22 cellular contexts compared by ENCODE assay signal in genomic region chr7:132207782-132208181, GRCh38.
DNase-seq lines count a peak whose midpoint lies in the region; ATAC-seq, FAIRE-seq and TF ChIP-seq lines count a peak whose summit lies in the region.
"Had no signal": no experiment of that assay in that cellular context is flagged by ENCODE, and none has a peak within 500 bp of the region (broad histone marks: within the 10 kb centered on the region; RNA-seq: fewer than 3 reads in every experiment).

No MANE protein-coding gene starts in this region.

- H3K27ac ChIP-seq in left ventricle myocardium inferior (replicated peaks) (peak overlapping the region; percentile 80), H1 (ENCODE audit: low read depth, low read length) (no peak overlapping the region), gastroesophageal sphincter (no peak overlapping the region)
- H3K27ac ChIP-seq: 22Rv1, A549, C4-2B, GM23248 had no signal

- no peak overlapping the region for H3K23ac ChIP-seq in H1 (ENCODE audit: insufficient read length)

- TF ChIP-seq POLR2A in H1 (IDR thresholded peaks at IDR 0.05; ENCODE audit: control extremely low read depth in 1 of 2, low read depth in 2 of 2, low read length in 2 of 2) = no peak
- no peak for TF ChIP-seq POLR2A in gastroesophageal sphincter (IDR thresholded peaks at IDR 0.05)

- no peaks in the 10 kb centered on the region for H3K79me2 ChIP-seq in H1 (ENCODE audit: control insufficient read depth in 1 of 2, insufficient read depth in 2 of 2, low read length in 2 of 2)

- H4K91ac ChIP-seq in H1 (replicated peaks; ENCODE audit: insufficient read length, low read length) = no peak overlapping the region

- H4K8ac ChIP-seq in H1 (ENCODE audit: extremely low read depth, insufficient read depth, low read length) = no peak overlapping the region

- H3K4me1 Mint-ChIP-seq in activated CD8-positive, alpha-beta T cell treated with anti-CD3 and anti-CD28 coated beads, Interleukin-2, amount 10 ng/mL, durations not matched to agents 7 days and 5 days (ENCODE audit: low read depth) = no peaks in the 10 kb centered on the region
- no peaks in the 10 kb centered on the region for H3K4me1 Mint-ChIP-seq in activated CD8-positive, alpha-beta T cell treated with anti-CD3 and anti-CD28 coated beads for 36 hours (ENCODE audit: low read depth)
- H3K4me1 Mint-ChIP-seq: CD4-positive, alpha-beta memory T cell had no signal

- H3K9me3 Mint-ChIP-seq in activated CD8-positive, alpha-beta T cell treated with anti-CD3 and anti-CD28 coated beads, Interleukin-2, amount 10 ng/mL, durations not matched to agents 7 days and 5 days (ENCODE audit: insufficient read depth) = no peaks in the 10 kb centered on the region
- no peaks in the 10 kb centered on the region for H3K9me3 Mint-ChIP-seq in activated CD8-positive, alpha-beta T cell treated with anti-CD3 and anti-CD28 coated beads for 36 hours
- H3K9me3 Mint-ChIP-seq: CD4-positive, alpha-beta memory T cell; HFFc6 had no signal

- no peak overlapping the region for H2BK15ac ChIP-seq in H1 (ENCODE audit: low read length)

- no peak overlapping the region for H3K18ac ChIP-seq in H1 (ENCODE audit: extremely low read depth, low read length)

- no peak overlapping the region for H3K14ac ChIP-seq in H1 (ENCODE audit: insufficient read length)

- ATAC-seq in activated CD8-positive, alpha-beta T cell treated with anti-CD3 and anti-CD28 coated beads, Interleukin-2, amount 10 ng/mL, durations not matched to agents 7 days and 5 days = no peak
- no peak for ATAC-seq in activated CD8-positive, alpha-beta T cell treated with anti-CD3 and anti-CD28 coated beads for 36 hours
- ATAC-seq in Right ventricle myocardium superior (ENCODE audit: poor library complexity) (no peak), gastroesophageal sphincter (no peak)
- ATAC-seq: A549, HepG2 had no signal

- TF ChIP-seq RAD21 in H1 (IDR thresholded peaks at IDR 0.05 in 1 of 2, conservative IDR thresholded peaks at IDR 0.05 in 1 of 2; ENCODE audit: low read depth in 2 of 2, low read length in 2 of 2) = no peak

- H4K5ac ChIP-seq in H1 (ENCODE audit: insufficient read length, low read depth, low read length) = no peak overlapping the region

- no peak overlapping the region for H3K56ac ChIP-seq in H1 (replicated peaks; ENCODE audit: insufficient read length, low read depth, low read length)

- peak overlapping the region; percentile 66 for H3K27ac Mint-ChIP-seq in activated CD8-positive, alpha-beta T cell treated with anti-CD3 and anti-CD28 coated beads, Interleukin-2, amount 10 ng/mL, durations not matched to agents 7 days and 5 days
- no peak overlapping the region for H3K27ac Mint-ChIP-seq in activated CD8-positive, alpha-beta T cell treated with anti-CD3 and anti-CD28 coated beads for 36 hours
- H3K27ac Mint-ChIP-seq: CD4-positive, alpha-beta memory T cell; HFFc6 had no signal

- no peak overlapping the region for H3K4me3 Mint-ChIP-seq in activated CD8-positive, alpha-beta T cell treated with anti-CD3 and anti-CD28 coated beads, Interleukin-2, amount 10 ng/mL, durations not matched to agents 7 days and 5 days
- H3K4me3 Mint-ChIP-seq in activated CD8-positive, alpha-beta T cell treated with anti-CD3 and anti-CD28 coated beads for 36 hours = no peak overlapping the region
- H3K4me3 Mint-ChIP-seq: CD4-positive, alpha-beta memory T cell; HFFc6 had no signal

- H2BK12ac ChIP-seq in H1 (ENCODE audit: low read depth, low read length) = no peak overlapping the region

- peaks cover 43% of the 10 kb centered on the region for H3K4me1 ChIP-seq in left ventricle myocardium inferior
- H3K4me1 ChIP-seq in H1 (replicated peaks in 1 of 4; ENCODE audit: control insufficient read depth in 3 of 4, insufficient read depth in 4 of 4, low read length in 3 of 4) = peaks cover 0 to 9% (median 2%) of the 10 kb centered on the region in 4 experiments; a peak in 2 of 7 replicates
- H3K4me1 ChIP-seq in gastroesophageal sphincter = no peaks in the 10 kb centered on the region
- H3K4me1 ChIP-seq: A549 had no signal

- CTCF ChIA-PET in activated CD8-positive, alpha-beta T cell treated with anti-CD3 and anti-CD28 coated beads, Interleukin-2, amount 10 ng/mL, durations not matched to agents 7 days and 5 days (lab: Charles Lee) = no interaction called here
- CTCF ChIA-PET in activated CD8-positive, alpha-beta T cell treated with anti-CD3 and anti-CD28 coated beads for 36 hours (lab: Charles Lee) = interaction anchor here (1.7 kb wide), 1 partner anchor 111 kb away, joined by 3 read pairs; no protein-coding TSS in a partner anchor
- CTCF ChIA-PET in H1 (lab: Charles Lee; ENCODE audit: partially characterized antibody) = interaction anchor here (0.8 to 1.7 kb wide), 5 partner anchors 12 to 310 kb away, joined by 3 to 6 read pairs (median 3); no protein-coding TSS in a partner anchor

- peaks cover 4% of the 10 kb centered on the region for H3K27me3 Mint-ChIP-seq in activated CD8-positive, alpha-beta T cell treated with anti-CD3 and anti-CD28 coated beads, Interleukin-2, amount 10 ng/mL, durations not matched to agents 7 days and 5 days (ENCODE audit: low read depth)
- H3K27me3 Mint-ChIP-seq in activated CD8-positive, alpha-beta T cell treated with anti-CD3 and anti-CD28 coated beads for 36 hours = no peaks in the 10 kb centered on the region

- H3K36me3 Mint-ChIP-seq in activated CD8-positive, alpha-beta T cell treated with anti-CD3 and anti-CD28 coated beads, Interleukin-2, amount 10 ng/mL, durations not matched to agents 7 days and 5 days (ENCODE audit: low read depth) = peaks cover 7% of the 10 kb centered on the region
- no peaks in the 10 kb centered on the region for H3K36me3 Mint-ChIP-seq in activated CD8-positive, alpha-beta T cell treated with anti-CD3 and anti-CD28 coated beads for 36 hours (ENCODE audit: low read depth)
- H3K36me3 Mint-ChIP-seq: CD4-positive, alpha-beta memory T cell had no signal

- H3K23me2 ChIP-seq in H1 (ENCODE audit: low read depth, low read length) = no peaks in the 10 kb centered on the region

- no peak overlapping the region for H3K4me2 ChIP-seq in H1 (ENCODE audit: insufficient read depth in 1 of 2, low read depth in 2 of 2, low read length in 2 of 2)
- H3K4me2 ChIP-seq: A549 had no signal

- POLR2A ChIA-PET in activated CD8-positive, alpha-beta T cell treated with anti-CD3 and anti-CD28 coated beads, Interleukin-2, amount 10 ng/mL, durations not matched to agents 7 days and 5 days (lab: Charles Lee) = no interaction called here
- POLR2A ChIA-PET in activated CD8-positive, alpha-beta T cell treated with anti-CD3 and anti-CD28 coated beads for 36 hours (lab: Charles Lee) = no interaction called here
- POLR2A ChIA-PET in H1 (lab: Charles Lee; ENCODE audit: partially characterized antibody) = no interaction called here

- H3K79me1 ChIP-seq in H1 (ENCODE audit: low read depth, low read length) = no peaks in the 10 kb centered on the region

- FAIRE-seq in H1 (lab: Jason Lieb, UNC) = no peak
- FAIRE-seq: A549, GM12892, GM18507, H54, HepG2 had no signal

- TF ChIP-seq CTCF in activated CD8-positive, alpha-beta T cell treated with anti-CD3 and anti-CD28 coated beads for 36 hours (IDR thresholded peaks at IDR 0.05) = no peak
- TF ChIP-seq CTCF in left ventricle myocardium inferior (IDR thresholded peaks at IDR 0.05; ENCODE audit: borderline replicate concordance) (no peak), H1 (IDR thresholded peaks at IDR 0.05; ENCODE audit: control extremely low read depth in 1 of 3, insufficient read depth in 1 of 3, low read depth in 1 of 3, low read length in 3 of 3) (no peak), gastroesophageal sphincter (IDR thresholded peaks at IDR 0.05) (no peak)

- H3K9ac ChIP-seq in H1 (replicated peaks in 1 of 4; ENCODE audit: extremely low read depth in 1 of 4, low read depth in 3 of 4, low read length in 3 of 4) = no peak overlapping the region
- H3K9ac ChIP-seq: GM23248 had no signal

- intact Hi-C loops in activated CD8-positive, alpha-beta T cell treated with anti-CD3 and anti-CD28 coated beads for 36 hours (cut with micrococcal nuclease) = no loop called here
- intact Hi-C loops in left ventricle myocardium inferior (cut with micrococcal nuclease) = no loop called here
- intact Hi-C loops in Right ventricle myocardium superior (cut with DNase I) = no loop called here

- no peak overlapping the region for H2BK120ac ChIP-seq in H1 (replicated peaks; ENCODE audit: low read depth, low read length)

- H2AK5ac ChIP-seq in H1 (ENCODE audit: low read depth, low read length) = no peak overlapping the region

- H4K20me1 ChIP-seq in H1 (replicated peaks in 1 of 2; ENCODE audit: control insufficient read depth in 1 of 2, insufficient read depth in 2 of 2, low read length in 2 of 2) = no peaks in the 10 kb centered on the region

- TF ChIP-seq EP300 in H1 (IDR thresholded peaks at IDR 0.05; ENCODE audit: borderline replicate concordance in 1 of 2, low read depth in 2 of 2, low read length in 2 of 2) (no peak), gastroesophageal sphincter (IDR thresholded peaks at IDR 0.05) (no peak)

- H3K36me3 ChIP-seq in left ventricle myocardium inferior (no peaks in the 10 kb centered on the region), H1 (ENCODE audit: control insufficient read depth in 2 of 4, insufficient read depth in 4 of 4, low read length in 3 of 4) (no peaks in the 10 kb centered on the region), gastroesophageal sphincter (peaks cover 0 to 20% of the 10 kb centered on the region in 2 donors)

- no peak overlapping the region for H2BK5ac ChIP-seq in H1 (ENCODE audit: low read depth, low read length)

- no peak overlapping the region for H2BK20ac ChIP-seq in H1 (ENCODE audit: low read length)

- H3K4me3 ChIP-seq in left ventricle myocardium inferior (peak overlapping the region; percentile 7), H1 (ENCODE audit: extremely low read depth in 1 of 4, insufficient read depth in 2 of 4, low read depth in 3 of 4, low read length in 4 of 4) (no peak overlapping the region), gastroesophageal sphincter (no peak overlapping the region)
- H3K4me3 ChIP-seq: A549, GM23248 had no signal

- DNase-seq in activated CD8-positive, alpha-beta T cell treated with anti-CD3 and anti-CD28 coated beads, Interleukin-2, amount 10 ng/mL, durations not matched to agents 7 days and 5 days = no peak
- DNase-seq in activated CD8-positive, alpha-beta T cell treated with anti-CD3 and anti-CD28 coated beads for 36 hours = no peak
- DNase-seq in left ventricle myocardium inferior (no peak), Right ventricle myocardium superior (no peak), H1 (ENCODE audit: low read depth in 1 of 2, low spot score in 2 of 2) (no peak), germinal center (ENCODE audit: low spot score) (no peak)
- DNase-seq: AML-193; CD4-positive, alpha-beta memory T cell; DMS153; DMS79; GDM1; GM23248; HCEC 1CT; HFFc6 had no signal

- 84% methylated on average over 2 of the region's 2 CpGs; no CpG with 5 or more reads in 1 of the 2 experiments for WGBS in H1 (ENCODE audit: extremely low coverage in 1 of 2, insufficient coverage in 1 of 2, insufficient read length in 1 of 2, insufficient replicate concordance in 2 of 2, low coverage in 1 of 2, low lambda C conversion rate in 2 of 2, missing lambda C conversion rate in 1 of 2), 2 experiments
- WGBS in gastroesophageal sphincter (ENCODE audit: low coverage in 1 of 2), 2 donors = 89% methylated on average over 1 of the region's 2 CpGs; no CpG with 5 or more reads in 1 of the 2 donors

- no peak overlapping the region for H3K4ac ChIP-seq in H1 (replicated peaks; ENCODE audit: insufficient read length, low read depth, low read length)

- H2AFZ ChIP-seq in H1 (ENCODE audit: low read length) = no peak overlapping the region
- H2AFZ ChIP-seq: GM23248 had no signal

- H3K9me3 ChIP-seq in left ventricle myocardium inferior (replicated peaks) (no peaks in the 10 kb centered on the region), H1 (ENCODE audit: insufficient read depth in 2 of 2, low read depth in 1 of 2, low read length in 1 of 2) (no peaks in the 10 kb centered on the region), gastroesophageal sphincter (no peaks in the 10 kb centered on the region)
- H3K9me3 ChIP-seq: A549 had no signal

- H3K27me3 ChIP-seq in left ventricle myocardium inferior (ENCODE audit: low read depth) (no peaks in the 10 kb centered on the region), H1 (replicated peaks in 1 of 4; ENCODE audit: control insufficient read depth in 3 of 4, extremely low read depth in 1 of 4, insufficient read depth in 3 of 4, low read length in 3 of 4) (no peaks in the 10 kb centered on the region), gastroesophageal sphincter (no peaks in the 10 kb centered on the region)
